ENCODE assay signal across 19 cellular contexts in the genomic region with DNA sequence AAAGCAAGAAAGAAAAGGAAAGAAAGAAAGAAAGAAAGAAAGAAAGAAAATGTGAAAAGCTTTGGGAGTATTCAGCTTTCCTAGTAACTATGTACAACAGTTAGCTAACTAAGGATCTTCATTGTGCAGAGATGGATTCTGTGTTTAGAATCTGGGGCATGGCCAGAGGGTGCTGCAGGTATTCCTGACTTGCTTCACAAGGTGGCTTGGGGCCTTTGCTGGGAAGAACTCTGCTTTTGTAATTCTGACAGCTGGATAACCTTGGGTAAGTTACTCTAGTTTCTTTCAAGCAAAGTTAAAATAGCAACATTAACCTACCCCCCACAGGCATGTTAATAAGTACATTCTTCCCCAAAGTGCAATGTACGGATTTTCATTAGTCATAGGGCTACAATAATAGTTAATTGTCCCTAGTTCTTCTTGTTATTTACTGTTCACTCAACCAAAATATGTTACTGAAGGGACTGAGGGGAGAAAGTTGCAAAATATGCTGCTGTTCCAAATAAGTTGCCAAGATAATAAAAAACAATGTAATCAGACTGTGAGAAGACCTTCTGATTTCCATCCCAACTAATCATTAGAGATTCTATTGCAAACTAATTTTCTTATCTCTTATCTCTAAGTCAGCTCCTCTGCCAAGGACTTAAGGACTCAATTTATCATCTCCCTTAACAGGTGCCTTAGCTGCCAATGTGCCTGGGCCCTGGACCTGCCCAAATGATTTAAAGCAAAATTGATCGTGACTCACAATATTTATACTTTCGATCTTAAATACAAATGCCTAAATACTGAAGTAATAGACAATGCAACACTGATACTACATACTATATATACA. TPM values are rescaled to one million over a fixed set of nuclear protein-coding genes. Genes with fewer than 3 reads are reported as not detected.
DNase-seq lines count a peak whose midpoint lies in the region; ATAC-seq lines count a peak whose summit lies in the region.
"Had no signal": no experiment of that assay in that cellular context is flagged by ENCODE, and none has a peak within 500 bp of the region (broad histone marks: within the 10 kb centered on the region; RNA-seq: fewer than 3 reads in every experiment).

No MANE protein-coding gene starts in this region.

- H3K4me3 ChIP-seq in NT2/D1 (ENCODE audit: insufficient read length, low read depth): no peak overlapping the region
- H3K4me3 ChIP-seq: A549, BLaER1, GM23248, MG63, PC-9 had no signal

- H3K9ac ChIP-seq in NT2/D1 (ENCODE audit: insufficient read length, low read depth): no peak overlapping the region
- H3K9ac ChIP-seq: BLaER1, GM23248 had no signal

- peak; percentile 17 for DNase-seq in EH (ENCODE audit: low read depth)
- peak; percentile 6 for DNase-seq in NT2/D1 (ENCODE audit: low read depth, low spot score)
- peak; percentile 17 for DNase-seq in iPS-NIHi7 (ENCODE audit: extremely low spot score)
- peak; percentile 96 for DNase-seq in renal cortical epithelial cell (ENCODE audit: low read depth)
- no peak for DNase-seq in left colon
- DNase-seq: CD8-positive, alpha-beta memory T cell; GM23248; Kasumi-1; MG63; NCI-H1048; NCI-H1436; NCI-H2029; NCI-H2171; NCI-H526 treated with DMSO at 0.1 percent for 48 hours; PC-9 had no signal

- H3K4me1 ChIP-seq in NT2/D1 (ENCODE audit: insufficient read depth, insufficient read length): no peaks in the 10 kb centered on the region
- H3K4me1 ChIP-seq: A549, BLaER1 had no signal

- no peak for ATAC-seq in GM18907 (IDR thresholded peaks at IDR 0.05; ENCODE audit: unreplicated experiment)
- ATAC-seq in left colon: no peak
- no peak for ATAC-seq in GM19035 (IDR thresholded peaks at IDR 0.05; ENCODE audit: unreplicated experiment)
- ATAC-seq: A549 had no signal

- no peaks in the 10 kb centered on the region for H3K36me3 ChIP-seq in NT2/D1 (ENCODE audit: insufficient read depth, insufficient read length, low read length)
- H3K36me3 ChIP-seq: BLaER1, MG63 had no signal

- intact Hi-C loops in left colon (cut with DNase I, micrococcal nuclease): no loop called here

- H3K9me3 ChIP-seq in NT2/D1 (ENCODE audit: insufficient read depth, low read length): no peaks in the 10 kb centered on the region
- H3K9me3 ChIP-seq: A549, BLaER1, MG63 had no signal

- H3K27me3 ChIP-seq in NT2/D1 (ENCODE audit: insufficient read depth, insufficient read length): no peaks in the 10 kb centered on the region
- H3K27me3 ChIP-seq: BLaER1, MG63 had no signal

RNA-seq across cellular contexts. Expression of a gene that starts 50.3 kb away (rescaled TPM):
- total RNA-seq in renal cortical epithelial cell: 20.9 and 30.9 TPM in 2 replicates
- 10 to 100 TPM; 19.3 to 37.8 TPM for total RNA-seq in left colon

Comparison
In these comparisons a context has a peak if more than half of its experiments do, and no peak if none do; other contexts are left out.
1. DNase-seq: peak in EH (single experiment), NT2/D1 (single experiment), iPS-NIHi7 (single experiment) and renal cortical epithelial cell (single experiment); none in left colon (0 of 2).